Comparison of ENCODE assay signal across 1 cellular context in the genomic region with DNA sequence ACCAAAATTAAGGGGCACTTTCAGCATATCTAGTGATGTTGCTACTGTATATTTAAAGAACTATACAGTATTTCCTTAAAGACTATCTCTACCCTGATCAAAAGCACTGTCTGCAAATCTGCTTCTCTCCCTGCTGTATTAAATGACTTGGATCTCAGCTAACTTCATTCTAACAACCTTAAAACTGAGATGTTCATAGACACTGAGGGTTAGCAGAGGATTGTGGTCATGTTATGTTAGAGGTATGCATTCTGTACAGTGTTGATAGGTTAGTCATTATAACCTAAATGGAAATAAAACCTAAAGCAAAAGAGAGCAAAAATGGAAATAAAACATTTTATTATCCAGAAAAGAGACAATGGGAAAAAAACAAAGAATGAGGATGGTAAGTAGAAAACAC.
TF ChIP-seq lines count a peak whose summit lies in the region.

No MANE protein-coding gene starts in this region.

TF ChIP-seq in GM12878, 131 proteins besides CTCF, POLR2A, EP300 and RAD21:
- TF ChIP-seq POLR2AphosphoS5 (IDR thresholded peaks at IDR 0.05; ENCODE audit: low read length) (0 out of 2 replicates have a peak, but pooled peaks have one; percentile 3), POU2F2 (IDR thresholded peaks at IDR 0.05; ENCODE audit: borderline replicate concordance, low read depth, low read length) (no peak)
